Comparison of ENCODE assay signal across 21 cellular contexts in the genomic region with DNA sequence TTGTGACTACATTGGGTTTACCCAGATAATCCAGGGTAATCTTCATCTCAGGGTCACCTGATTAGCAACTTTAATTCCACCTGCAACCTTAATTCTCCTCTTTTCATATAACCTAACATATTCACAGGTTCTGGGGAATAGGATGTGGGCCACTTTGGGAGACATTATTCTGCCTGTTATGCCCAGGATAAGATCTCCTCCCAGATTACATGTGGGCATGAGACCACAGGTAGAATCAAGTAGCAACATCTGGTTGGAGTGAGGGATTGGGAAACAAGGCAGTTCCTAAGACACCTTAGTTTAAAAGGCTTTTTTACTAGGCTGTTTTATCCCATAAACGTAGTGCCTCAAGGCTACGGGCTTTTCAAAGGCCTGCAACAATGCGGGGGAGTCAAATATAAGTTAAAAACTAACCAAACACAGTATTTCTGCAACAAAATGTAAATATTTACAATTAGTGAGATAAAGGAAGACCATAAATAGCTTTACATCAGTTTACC.
"Had no signal": no experiment of that assay in that cellular context is flagged by ENCODE, and none has a peak within 500 bp of the region (broad histone marks: within the 10 kb centered on the region; RNA-seq: fewer than 3 reads in every experiment).

No MANE protein-coding gene starts in this region.

- H3K9me3 Mint-ChIP-seq: nephron had no signal

- DNase-seq: effector memory CD8-positive, alpha-beta T cell; esophagus squamous epithelium; foreskin fibroblast; kidney; left cardiac atrium; left ventricle myocardium superior; mesenchymal stem cell; midbrain; naive B cell; sigmoid colon; stimulated activated CD4-positive, alpha-beta T cell treated with anti-CD3 and anti-CD28 coated beads, Interleukin-12 subunit alpha, Interleukin-12 subunit beta, amount 100 ng/mL, for 4 hours; stimulated activated naive CD4-positive, alpha-beta T cell; stomach; substantia nigra; transverse colon had no signal

- H3K4me1 ChIP-seq: esophagus squamous epithelium, parathyroid adenoma, sigmoid colon, stomach had no signal

- H3K27me3 Mint-ChIP-seq: dendritic cell treated with granulocyte-macrophage colony-stimulating factor and Interleukin-4, amounts not matched to agents 40 ng/mL and 50 ng/mL, for 4 days; effector memory CD8-positive, alpha-beta T cell; naive B cell had no signal

- H3K4me3 ChIP-seq: esophagus squamous epithelium, lung, sigmoid colon, skin epidermis, stomach, thoracic aorta, transverse colon had no signal

- ATAC-seq: effector memory CD8-positive, alpha-beta T cell; left cardiac atrium; left ventricle myocardium superior had no signal

- H3K4me1 Mint-ChIP-seq: naive B cell, nephron had no signal

- H3K36me3 ChIP-seq: esophagus squamous epithelium, sigmoid colon, stomach, thoracic aorta, transverse colon had no signal

- H3K27ac Mint-ChIP-seq: dendritic cell treated with granulocyte-macrophage colony-stimulating factor and Interleukin-4, amounts not matched to agents 40 ng/mL and 50 ng/mL, for 4 days; effector memory CD8-positive, alpha-beta T cell; naive B cell; nephron had no signal

- H3K36me3 Mint-ChIP-seq: naive B cell had no signal

- H3K27ac ChIP-seq: esophagus squamous epithelium, parathyroid adenoma, sigmoid colon, skin epidermis, stomach, thoracic aorta, transverse colon had no signal

- H3K9me3 ChIP-seq: esophagus squamous epithelium, sigmoid colon, stomach, thoracic aorta, transverse colon had no signal

- H3K27me3 ChIP-seq: esophagus squamous epithelium, sigmoid colon, stomach, transverse colon had no signal

- H3K4me3 Mint-ChIP-seq: dendritic cell treated with granulocyte-macrophage colony-stimulating factor and Interleukin-4, amounts not matched to agents 40 ng/mL and 50 ng/mL, for 4 days; effector memory CD8-positive, alpha-beta T cell; naive B cell; nephron had no signal
